In genomic region chr17:49861150-49861884, GRCh38 we compare ENCODE assay signal across 9 cellular contexts. TPM values are rescaled to one million over a fixed set of nuclear protein-coding genes. Genes with fewer than 3 reads are reported as not detected.
DNase-seq lines count a peak whose midpoint lies in the region; ATAC-seq, FAIRE-seq and TF ChIP-seq lines count a peak whose summit lies in the region.
"Had no signal": no experiment of that assay in that cellular context is flagged by ENCODE, and none has a peak within 500 bp of the region (broad histone marks: within the 10 kb centered on the region; RNA-seq: fewer than 3 reads in every experiment).

No MANE protein-coding gene starts in this region.

- H3K4me3 ChIP-seq in RWPE2 (ENCODE audit: severe bottlenecking) (no peak overlapping the region), heart right ventricle (no peak overlapping the region), small intestine (ENCODE audit: low read depth in 1 of 2, low read length in 2 of 2) (no peak overlapping the region)

- no peaks in the 10 kb centered on the region for H3K4me1 Mint-ChIP-seq in HFFc6 (ENCODE audit: low read depth)

- no peak overlapping the region for H3K4me3 Mint-ChIP-seq in HFFc6

- WGBS in heart right ventricle, 2 donors = 36 to 37% methylated on average over 16 of the region's 16 CpGs
- 31 to 42% (median 32%) methylated on average over 16 of the region's 16 CpGs for WGBS in small intestine, 3 donors

- no peaks in the 10 kb centered on the region for H3K9me3 ChIP-seq in RWPE2 (ENCODE audit: severe bottlenecking)
- no peaks in the 10 kb centered on the region for H3K9me3 ChIP-seq in heart right ventricle
- H3K9me3 ChIP-seq in small intestine (ENCODE audit: control insufficient read depth, low read depth) = no peaks in the 10 kb centered on the region

- H3K9me3 Mint-ChIP-seq in HFFc6 = no peaks in the 10 kb centered on the region

- no peaks in the 10 kb centered on the region for H3K36me3 Mint-ChIP-seq in HFFc6 (ENCODE audit: low read depth)

- FAIRE-seq in small intestine (lab: Jason Lieb, UNC) = no peak

- no peaks in the 10 kb centered on the region for H3K36me3 ChIP-seq in RWPE2 (ENCODE audit: low read depth)
- no peaks in the 10 kb centered on the region for H3K36me3 ChIP-seq in heart right ventricle
- no peaks in the 10 kb centered on the region for H3K36me3 ChIP-seq in small intestine (ENCODE audit: control insufficient read depth in 2 of 2, insufficient read depth in 2 of 2, low read length in 2 of 2)

- peak; percentile 94 for TF ChIP-seq CTCF in HFFc6 (IDR thresholded peaks at IDR 0.05)
- peak; percentile 92 for TF ChIP-seq CTCF in RWPE2 (IDR thresholded peaks at IDR 0.05; ENCODE audit: poor library complexity, severe bottlenecking)
- peak; percentile 54 to 90 (median 84) for TF ChIP-seq CTCF in heart right ventricle (IDR thresholded peaks at IDR 0.05)

- no peak overlapping the region for H3K27ac Mint-ChIP-seq in HFFc6

- peaks cover 37% of the 10 kb centered on the region for H3K27me3 Mint-ChIP-seq in HFFc6 (ENCODE audit: insufficient read depth)

- H3K4me1 ChIP-seq in RWPE2 (ENCODE audit: insufficient read depth, poor library complexity, severe bottlenecking) = no peaks in the 10 kb centered on the region
- peaks cover 0 to 12% (median 3%) of the 10 kb centered on the region in 9 donors for H3K4me1 ChIP-seq in heart right ventricle
- no peaks in the 10 kb centered on the region for H3K4me1 ChIP-seq in small intestine (ENCODE audit: control insufficient read depth in 2 of 2, insufficient read depth in 1 of 2, low read depth in 1 of 2, low read length in 1 of 2)

- peak; percentile 5 for DNase-seq in COLO668 (lab: John Stamatoyannopoulos, UW; ENCODE audit: unreplicated experiment)
- DNase-seq in HFFc6 = peak; percentile 5
- DNase-seq in RWPE2 (ENCODE audit: low spot score) = no peak
- peak in 3 of 4 experiments; percentile 4 to 43 (median 21) for DNase-seq in activated naive CD4-positive, alpha-beta T cell (lab: John Stamatoyannopoulos, UW)
- peak in 1 of 2 donors; percentile 27 for DNase-seq in heart right ventricle
- peak; percentile 47 for DNase-seq in small intestine
- no peak for DNase-seq in ureter (ENCODE audit: low spot score)

- ATAC-seq in RWPE2 (ENCODE audit: low read depth) (peak; percentile 33; the same call in 2 of the 3 replicates), heart right ventricle (peak in 7 of 8 donors; percentile 16 to 58 (median 40)), GM21526 (IDR thresholded peaks at IDR 0.05; ENCODE audit: low FRiP score, unreplicated experiment) (no peak)

- H3K27ac ChIP-seq in RWPE2 (ENCODE audit: poor library complexity, severe bottlenecking) = no peak overlapping the region
- no peak overlapping the region for H3K27ac ChIP-seq in heart right ventricle
- H3K27ac ChIP-seq in small intestine (ENCODE audit: low read depth in 1 of 2, low read length in 1 of 2) = no peak overlapping the region

- intact Hi-C loops in heart right ventricle (cut with DNase I) = loop anchor here in 9 of 10 donors (1.0 to 10.0 kb wide), 5 partner anchors 135 to 223 kb away; partner anchors contain the start of gene DLX3 (in 2 of the 9)

- H3K27me3 ChIP-seq in RWPE2 (ENCODE audit: insufficient read depth, poor library complexity, severe bottlenecking) (no peaks in the 10 kb centered on the region), heart right ventricle (peaks cover 0 to 14% (median 0%) of the 10 kb centered on the region in 7 donors), small intestine (ENCODE audit: control insufficient read depth in 2 of 2, insufficient read depth in 2 of 2, low read length in 2 of 2) (no peaks in the 10 kb centered on the region)

RNA-seq across cellular contexts. Expression of gene TAC4, which starts 13.4 kb away (rescaled TPM):
- total RNA-seq in HFFc6 (2021; fragmentation: NEBNext Ultra II Directional; extraction: Animal tissue kit (Norgen Biotek cat#: 25700)) = not detected
- 1 to 10 TPM in 1 of 10 donors, under 1 TPM in 2, not detected in 7; 0.78 to 2.7 (median 0.94) TPM for total RNA-seq in heart right ventricle
- polyA plus RNA-seq in heart right ventricle = not detected
- not detected for polyA plus RNA-seq in small intestine
- not detected for total RNA-seq in ureter
- total RNA-seq: temporal lobe had no signal

Comparison
In these comparisons a context has a peak if more than half of its experiments do, and no peak if none do; other contexts are left out.
1. DNase-seq: peak in COLO668 (single experiment), HFFc6 (single experiment), activated naive CD4-positive, alpha-beta T cell (3 of 4) and small intestine (single experiment); none in RWPE2 (single experiment) and ureter (single experiment).
2. Peak in every context shown above with its lines, with median percentiles within 50 percentile points of each other: CTCF ChIP-seq.